ENCODE assay signal across 1 cellular context in genomic region chr7:76397409-76398183, GRCh38.
TF ChIP-seq lines count a peak whose summit lies in the region.

No MANE protein-coding gene starts in this region.

TF ChIP-seq in K562, 482 proteins besides CTCF, POLR2A, EP300 and RAD21 (continued from another document and continues in another):
- peak; percentile 98 for TF ChIP-seq ATF6 (CRISPR knock-in tag; IDR thresholded peaks at IDR 0.05)
- no peak for TF ChIP-seq BMI1 (IDR thresholded peaks at IDR 0.05; ENCODE audit: low read length)
- TF ChIP-seq HMGN3 (IDR thresholded peaks at IDR 0.05; ENCODE audit: borderline replicate concordance, extremely low read depth, insufficient read length, low read depth, low read length) = peak; percentile 84
- 0 out of 2 replicates have a peak, but pooled peaks have one; percentile 48 for TF ChIP-seq GTF2F1 (IDR thresholded peaks at IDR 0.05; ENCODE audit: low read depth, low read length)
- TF ChIP-seq ZNF764 (CRISPR knock-in tag; IDR thresholded peaks at IDR 0.05; ENCODE audit: low read depth) = 0 out of 2 replicates have a peak, but pooled peaks have one; percentile 55
- TF ChIP-seq FOXP1 (CRISPR knock-in tag; IDR thresholded peaks at IDR 0.05) = peak; percentile 96
- peak; percentile 96 for TF ChIP-seq HDGF (IDR thresholded peaks at IDR 0.05)
- TF ChIP-seq TRIM24 (IDR thresholded peaks at IDR 0.05) = no peak
- TF ChIP-seq USF1 (CRISPR knock-in tag; IDR thresholded peaks at IDR 0.05) = peak; percentile 64
- no peak for TF ChIP-seq JUND (IDR thresholded peaks at IDR 0.05; ENCODE audit: borderline replicate concordance, low read depth, low read length)
- TF ChIP-seq JUND (tag; IDR thresholded peaks at IDR 0.05; ENCODE audit: borderline replicate concordance, low read depth, low read length) = no peak; the same call in 2 of the 3 replicates
- 0 out of 2 replicates have a peak, but pooled peaks have one; percentile 56 for TF ChIP-seq NR4A1 (CRISPR knock-in tag; IDR thresholded peaks at IDR 0.05)
- TF ChIP-seq NR4A1 (tag; IDR thresholded peaks at IDR 0.05) = 0 out of 2 replicates have a peak, but pooled peaks have one; percentile 54
- TF ChIP-seq FIP1L1 (IDR thresholded peaks at IDR 0.05; ENCODE audit: low read depth, low read length, poor library complexity, severe bottlenecking) = peak; percentile 88
- no peak for TF ChIP-seq RREB1 (CRISPR knock-in tag; IDR thresholded peaks at IDR 0.05)
- TF ChIP-seq ARID1B (IDR thresholded peaks at IDR 0.05) = peak; percentile 59
- peak; percentile 71 for TF ChIP-seq SAP30 (IDR thresholded peaks at IDR 0.05; ENCODE audit: borderline replicate concordance, insufficient read depth, low read depth, low read length, poor library complexity, severe bottlenecking)
- TF ChIP-seq, protein P1, sequence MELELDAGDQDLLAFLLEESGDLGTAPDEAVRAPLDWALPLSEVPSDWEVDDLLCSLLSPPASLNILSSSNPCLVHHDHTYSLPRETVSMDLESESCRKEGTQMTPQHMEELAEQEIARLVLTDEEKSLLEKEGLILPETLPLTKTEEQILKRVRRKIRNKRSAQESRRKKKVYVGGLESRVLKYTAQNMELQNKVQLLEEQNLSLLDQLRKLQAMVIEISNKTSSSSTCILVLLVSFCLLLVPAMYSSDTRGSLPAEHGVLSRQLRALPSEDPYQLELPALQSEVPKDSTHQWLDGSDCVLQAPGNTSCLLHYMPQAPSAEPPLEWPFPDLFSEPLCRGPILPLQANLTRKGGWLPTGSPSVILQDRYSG (tag; conservative IDR thresholded peaks at IDR 0.05; ENCODE audit: low read depth) = no peak
- TF ChIP-seq RBBP5 (IDR thresholded peaks at IDR 0.05; ENCODE audit: borderline replicate concordance, insufficient read depth, low read length, poor library complexity, severe bottlenecking) = peak; percentile 64
- no peak for TF ChIP-seq TARDBP (IDR thresholded peaks at IDR 0.05)
- TF ChIP-seq TOE1 (IDR thresholded peaks at IDR 0.05; ENCODE audit: borderline replicate concordance) = peak; percentile 57; the same call in 1 of the 2 replicates
- no peak for TF ChIP-seq TOE1 (CRISPR knock-in tag; IDR thresholded peaks at IDR 0.05; ENCODE audit: borderline replicate concordance, low read depth)
- peak; percentile 67 for TF ChIP-seq RBM25 (IDR thresholded peaks at IDR 0.05; ENCODE audit: low read depth, low read length, severe bottlenecking)
- TF ChIP-seq ZNF12 (CRISPR knock-in tag; IDR thresholded peaks at IDR 0.05) = no peak; the same call in 1 of the 2 replicates
- peak; percentile 49 for TF ChIP-seq DACH1 (IDR thresholded peaks at IDR 0.05; ENCODE audit: partially characterized antibody)
- TF ChIP-seq POLR3G (IDR thresholded peaks at IDR 0.05; ENCODE audit: extremely low read depth, insufficient read length, insufficient replicate concordance) = no peak
- TF ChIP-seq TAF15 (IDR thresholded peaks at IDR 0.05; ENCODE audit: low read depth, low read length) = no peak
- no peak for TF ChIP-seq MCM2 (IDR thresholded peaks at IDR 0.05; ENCODE audit: low read depth)
- TF ChIP-seq, protein P2, sequence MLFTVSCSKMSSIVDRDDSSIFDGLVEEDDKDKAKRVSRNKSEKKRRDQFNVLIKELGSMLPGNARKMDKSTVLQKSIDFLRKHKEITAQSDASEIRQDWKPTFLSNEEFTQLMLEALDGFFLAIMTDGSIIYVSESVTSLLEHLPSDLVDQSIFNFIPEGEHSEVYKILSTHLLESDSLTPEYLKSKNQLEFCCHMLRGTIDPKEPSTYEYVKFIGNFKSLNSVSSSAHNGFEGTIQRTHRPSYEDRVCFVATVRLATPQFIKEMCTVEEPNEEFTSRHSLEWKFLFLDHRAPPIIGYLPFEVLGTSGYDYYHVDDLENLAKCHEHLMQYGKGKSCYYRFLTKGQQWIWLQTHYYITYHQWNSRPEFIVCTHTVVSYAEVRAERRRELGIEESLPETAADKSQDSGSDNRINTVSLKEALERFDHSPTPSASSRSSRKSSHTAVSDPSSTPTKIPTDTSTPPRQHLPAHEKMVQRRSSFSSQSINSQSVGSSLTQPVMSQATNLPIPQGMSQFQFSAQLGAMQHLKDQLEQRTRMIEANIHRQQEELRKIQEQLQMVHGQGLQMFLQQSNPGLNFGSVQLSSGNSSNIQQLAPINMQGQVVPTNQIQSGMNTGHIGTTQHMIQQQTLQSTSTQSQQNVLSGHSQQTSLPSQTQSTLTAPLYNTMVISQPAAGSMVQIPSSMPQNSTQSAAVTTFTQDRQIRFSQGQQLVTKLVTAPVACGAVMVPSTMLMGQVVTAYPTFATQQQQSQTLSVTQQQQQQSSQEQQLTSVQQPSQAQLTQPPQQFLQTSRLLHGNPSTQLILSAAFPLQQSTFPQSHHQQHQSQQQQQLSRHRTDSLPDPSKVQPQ (CRISPR knock-in tag; IDR thresholded peaks at IDR 0.05; ENCODE audit: borderline replicate concordance) = 0 out of 2 replicates have a peak, but pooled peaks have one; percentile 38
- no peak for TF ChIP-seq NFYB (IDR thresholded peaks at IDR 0.05; ENCODE audit: extremely low read depth, insufficient read length)
- TF ChIP-seq SRSF3 (IDR thresholded peaks at IDR 0.05; ENCODE audit: insufficient read depth, low read length) = no peak
- peak; percentile 90 for TF ChIP-seq MXI1 (IDR thresholded peaks at IDR 0.05; ENCODE audit: low read depth, low read length)
- TF ChIP-seq CREM (IDR thresholded peaks at IDR 0.05; ENCODE audit: low read depth) = peak; percentile 60
- no peak; the same call in 1 of the 2 replicates for TF ChIP-seq MBD2 (IDR thresholded peaks at IDR 0.05; ENCODE audit: borderline replicate concordance, low read depth)
- peak; percentile 55 for TF ChIP-seq RBM22 (IDR thresholded peaks at IDR 0.05; ENCODE audit: low read depth, low read length, poor library complexity, severe bottlenecking)
- TF ChIP-seq ATF4 (CRISPR knock-in tag; IDR thresholded peaks at IDR 0.05) = 0 out of 2 replicates have a peak, but pooled peaks have one; percentile 44
- TF ChIP-seq ATF1 (CRISPR knock-in tag; IDR thresholded peaks at IDR 0.05) = no peak
- peak; percentile 83 for TF ChIP-seq ATF1 (tag; IDR thresholded peaks at IDR 0.05)
- peak; percentile 95 for TF ChIP-seq RBFOX2 (IDR thresholded peaks at IDR 0.05; ENCODE audit: low read depth, low read length)
- no peak for TF ChIP-seq HOMEZ (CRISPR knock-in tag; IDR thresholded peaks at IDR 0.05)
- TF ChIP-seq PML (IDR thresholded peaks at IDR 0.05; ENCODE audit: low read length) = peak; percentile 56; the same call in 1 of the 2 replicates
- no peak for TF ChIP-seq ELF2 (CRISPR knock-in tag; IDR thresholded peaks at IDR 0.05)
- TF ChIP-seq NFRKB (IDR thresholded peaks at IDR 0.05; ENCODE audit: low read depth) = peak; percentile 74
- TF ChIP-seq PHF8 (IDR thresholded peaks at IDR 0.05; ENCODE audit: borderline replicate concordance, low read length) = peak; percentile 80; the same call in 1 of the 2 replicates
- 0 out of 2 replicates have a peak, but pooled peaks have one; percentile 64 for TF ChIP-seq MIER1 (IDR thresholded peaks at IDR 0.05; ENCODE audit: low read depth)
- peak; percentile 86 for TF ChIP-seq RNF2 (IDR thresholded peaks at IDR 0.05)
- TF ChIP-seq NR2C2 (CRISPR knock-in tag; IDR thresholded peaks at IDR 0.05) = peak; percentile 78; the same call in 1 of the 2 replicates
- peak; percentile 51 for TF ChIP-seq NR2C2 (tag; IDR thresholded peaks at IDR 0.05)
- TF ChIP-seq, protein P3, sequence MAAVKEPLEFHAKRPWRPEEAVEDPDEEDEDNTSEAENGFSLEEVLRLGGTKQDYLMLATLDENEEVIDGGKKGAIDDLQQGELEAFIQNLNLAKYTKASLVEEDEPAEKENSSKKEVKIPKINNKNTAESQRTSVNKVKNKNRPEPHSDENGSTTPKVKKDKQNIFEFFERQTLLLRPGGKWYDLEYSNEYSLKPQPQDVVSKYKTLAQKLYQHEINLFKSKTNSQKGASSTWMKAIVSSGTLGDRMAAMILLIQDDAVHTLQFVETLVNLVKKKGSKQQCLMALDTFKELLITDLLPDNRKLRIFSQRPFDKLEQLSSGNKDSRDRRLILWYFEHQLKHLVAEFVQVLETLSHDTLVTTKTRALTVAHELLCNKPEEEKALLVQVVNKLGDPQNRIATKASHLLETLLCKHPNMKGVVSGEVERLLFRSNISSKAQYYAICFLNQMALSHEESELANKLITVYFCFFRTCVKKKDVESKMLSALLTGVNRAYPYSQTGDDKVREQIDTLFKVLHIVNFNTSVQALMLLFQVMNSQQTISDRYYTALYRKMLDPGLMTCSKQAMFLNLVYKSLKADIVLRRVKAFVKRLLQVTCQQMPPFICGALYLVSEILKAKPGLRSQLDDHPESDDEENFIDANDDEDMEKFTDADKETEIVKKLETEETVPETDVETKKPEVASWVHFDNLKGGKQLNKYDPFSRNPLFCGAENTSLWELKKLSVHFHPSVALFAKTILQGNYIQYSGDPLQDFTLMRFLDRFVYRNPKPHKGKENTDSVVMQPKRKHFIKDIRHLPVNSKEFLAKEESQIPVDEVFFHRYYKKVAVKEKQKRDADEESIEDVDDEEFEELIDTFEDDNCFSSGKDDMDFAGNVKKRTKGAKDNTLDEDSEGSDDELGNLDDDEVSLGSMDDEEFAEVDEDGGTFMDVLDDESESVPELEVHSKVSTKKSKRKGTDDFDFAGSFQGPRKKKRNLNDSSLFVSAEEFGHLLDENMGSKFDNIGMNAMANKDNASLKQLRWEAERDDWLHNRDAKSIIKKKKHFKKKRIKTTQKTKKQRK (IDR thresholded peaks at IDR 0.05; ENCODE audit: borderline replicate concordance, low read depth, low read length) = no peak
- peak; percentile 37; the same call in 1 of the 2 replicates for TF ChIP-seq SP1 (CRISPR knock-in tag; IDR thresholded peaks at IDR 0.05)
